In the genomic region with DNA sequence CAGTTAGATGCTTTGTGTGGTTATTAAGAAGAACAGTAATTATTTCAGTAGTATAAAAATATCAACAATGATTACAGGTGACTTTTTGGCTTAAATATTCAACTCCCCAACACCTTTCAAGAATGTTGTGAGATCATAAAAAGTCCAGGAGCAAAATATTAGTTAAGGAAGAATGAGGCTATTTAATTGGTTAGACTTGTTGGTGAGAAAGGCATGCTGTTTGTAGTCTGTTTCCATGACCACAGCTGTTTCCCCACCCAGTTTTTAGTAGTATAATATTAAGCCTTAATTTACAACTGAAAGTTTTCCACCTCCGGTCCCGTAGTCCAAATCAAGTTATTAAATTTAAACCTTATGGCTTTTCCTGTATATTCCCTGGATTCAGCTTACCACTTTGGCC, we compare ENCODE assay signal across 19 cellular contexts.
DNase-seq lines count a peak whose midpoint lies in the region; ATAC-seq and TF ChIP-seq lines count a peak whose summit lies in the region.
"Had no signal": no experiment of that assay in that cellular context is flagged by ENCODE, and none has a peak within 500 bp of the region (broad histone marks: within the 10 kb centered on the region; RNA-seq: fewer than 3 reads in every experiment).

No MANE protein-coding gene starts in this region.

- H3K27me3 Mint-ChIP-seq in CD4-positive, alpha-beta T cell = no peaks in the 10 kb centered on the region
- no peaks in the 10 kb centered on the region for H3K27me3 Mint-ChIP-seq in activated naive CD8-positive, alpha-beta T cell treated with anti-CD3 and anti-CD28 coated beads, Interleukin-2, amount 50 U/mL, for 24 hours
- peaks cover 15% of the 10 kb centered on the region for H3K27me3 Mint-ChIP-seq in nephron (ENCODE audit: low read depth)

- no peaks in the 10 kb centered on the region for H3K27me3 ChIP-seq in CD4-positive, alpha-beta T cell (ENCODE audit: control insufficient read depth, insufficient read depth, low read length)
- H3K27me3 ChIP-seq in Loucy (ENCODE audit: insufficient read depth, low read length, poor library complexity, severe bottlenecking) (no peaks in the 10 kb centered on the region), vagina (no peaks in the 10 kb centered on the region)
- H3K27me3 ChIP-seq: BE2C, foreskin keratinocyte had no signal

- peak overlapping the region; percentile 97 for H3K27ac Mint-ChIP-seq in CD4-positive, alpha-beta T cell
- H3K27ac Mint-ChIP-seq in activated naive CD8-positive, alpha-beta T cell treated with anti-CD3 and anti-CD28 coated beads, Interleukin-2, amount 50 U/mL, for 24 hours = peak overlapping the region; percentile 91
- H3K27ac Mint-ChIP-seq in nephron = peak overlapping the region; percentile 14 to 88 (median 37)

- H4K20me1 ChIP-seq in Loucy (ENCODE audit: insufficient read depth, low read length, poor library complexity, severe bottlenecking) = no peaks in the 10 kb centered on the region

- H3K4me3 ChIP-seq in Loucy (ENCODE audit: low read length, poor library complexity, severe bottlenecking) (peak overlapping the region; percentile 31), vagina (no peak overlapping the region)
- H3K4me3 ChIP-seq: smooth muscle cell had no signal

- TF ChIP-seq POLR2A in vagina (IDR thresholded peaks at IDR 0.05) = no peak

- no peaks in the 10 kb centered on the region for H3K9me3 ChIP-seq in CD4-positive, alpha-beta T cell (ENCODE audit: control insufficient read depth, low read length)
- H3K9me3 ChIP-seq in Loucy (ENCODE audit: insufficient read depth, low read depth, low read length) = no peaks in the 10 kb centered on the region
- no peaks in the 10 kb centered on the region for H3K9me3 ChIP-seq in vagina
- H3K9me3 ChIP-seq: BE2C had no signal

- peaks cover 77% of the 10 kb centered on the region for H3K4me1 ChIP-seq in Loucy (ENCODE audit: insufficient read depth, low read length, poor library complexity, severe bottlenecking)
- H3K4me1 ChIP-seq in vagina = peaks cover 18% of the 10 kb centered on the region
- H3K4me1 ChIP-seq: BE2C, foreskin keratinocyte had no signal

- CTCF ChIA-PET in CD4-positive, alpha-beta T cell (lab: Charles Lee) = interaction anchor here (1.2 to 9.4 kb wide), 3 partner anchors 14 to 38 kb away, joined by 3 to 107 read pairs (median 13); no protein-coding TSS in a partner anchor

- POLR2A ChIA-PET in CD4-positive, alpha-beta T cell (lab: Charles Lee) = interaction anchor here (1.2 to 12.9 kb wide), 15 partner anchors 9 to 132 kb away, joined by 3 to 1077 read pairs (median 9); a partner anchor contains a TSS

- intact Hi-C loops in CD4-positive, alpha-beta T cell (cut with DNase I, micrococcal nuclease) = loop anchor here in 1 of 2 experiments (1.0 kb wide), 1 partner anchor 12 kb away; no protein-coding TSS in a partner anchor
- intact Hi-C loops in vagina (cut with DNase I) = no loop called here

- H3K79me2 ChIP-seq in Loucy (ENCODE audit: insufficient read depth, low read length) = peaks cover 15% of the 10 kb centered on the region

- no peaks in the 10 kb centered on the region for H3K36me3 ChIP-seq in Loucy (ENCODE audit: insufficient read depth, low read length)
- H3K36me3 ChIP-seq in vagina = no peaks in the 10 kb centered on the region
- H3K36me3 ChIP-seq: BE2C had no signal

- H3K9me2 ChIP-seq in Loucy (replicated peaks; ENCODE audit: low read depth, low read length) = no peaks in the 10 kb centered on the region

- no peaks in the 10 kb centered on the region for H3K36me3 Mint-ChIP-seq in CD4-positive, alpha-beta T cell (ENCODE audit: low read depth)
- H3K36me3 Mint-ChIP-seq in activated naive CD8-positive, alpha-beta T cell treated with anti-CD3 and anti-CD28 coated beads, Interleukin-2, amount 50 U/mL, for 24 hours (ENCODE audit: low read depth) = no peaks in the 10 kb centered on the region
- H3K36me3 Mint-ChIP-seq in nephron (ENCODE audit: low read depth) = no peaks in the 10 kb centered on the region

- no peak for TF ChIP-seq CTCF in CD4-positive, alpha-beta T cell (IDR thresholded peaks at IDR 0.05)
- no peak for TF ChIP-seq CTCF in Loucy (conservative IDR thresholded peaks at IDR 0.05; ENCODE audit: low read length)
- TF ChIP-seq CTCF in nephron (IDR thresholded peaks at IDR 0.05; ENCODE audit: unreplicated experiment in 3 of 3) = no peak
- TF ChIP-seq CTCF in vagina (IDR thresholded peaks at IDR 0.05) = no peak

- peak overlapping the region; percentile 50 for H2AFZ ChIP-seq in Loucy (ENCODE audit: low read length)

- H3K27ac ChIP-seq in CD4-positive, alpha-beta T cell (ENCODE audit: low read depth, low read length) = peak overlapping the region; percentile 89
- H3K27ac ChIP-seq in vagina = no peak overlapping the region
- H3K27ac ChIP-seq: foreskin keratinocyte, KMS-11 had no signal

- H3K4me1 Mint-ChIP-seq in CD4-positive, alpha-beta T cell (ENCODE audit: low read depth) = peaks cover 99% of the 10 kb centered on the region
- peaks cover 96% of the 10 kb centered on the region for H3K4me1 Mint-ChIP-seq in activated naive CD8-positive, alpha-beta T cell treated with anti-CD3 and anti-CD28 coated beads, Interleukin-2, amount 50 U/mL, for 24 hours
- peaks cover 90% of the 10 kb centered on the region for H3K4me1 Mint-ChIP-seq in nephron

- H3K4me2 ChIP-seq in Loucy (ENCODE audit: low read depth, low read length, poor library complexity, severe bottlenecking) = peak overlapping the region; percentile 71
- H3K4me2 ChIP-seq: KMS-11, smooth muscle cell had no signal

- DNase-seq in CD4-positive, alpha-beta T cell = no peak
- no peak for DNase-seq in activated naive CD8-positive, alpha-beta T cell treated with anti-CD3 and anti-CD28 coated beads, Interleukin-2, amount 50 U/mL, for 24 hours
- no peak for DNase-seq in HCEC 1CT
- no peak for DNase-seq in vagina (ENCODE audit: extremely low spot score in 2 of 2)
- DNase-seq: activated gamma-delta T cell, BE2C, foreskin keratinocyte, mammary epithelial cell, NCI-H1436 treated with DMSO at 0.1 percent for 48 hours, NCI-H510A treated with DMSO at 0.1 percent for 48 hours, occipital lobe, PC-3 had no signal

- peak overlapping the region; percentile 21 for H3K9ac ChIP-seq in Loucy (ENCODE audit: low read depth, low read length, poor library complexity, severe bottlenecking)
- H3K9ac ChIP-seq: KMS-11 had no signal

- H3K9me3 Mint-ChIP-seq in CD4-positive, alpha-beta T cell = no peaks in the 10 kb centered on the region
- H3K9me3 Mint-ChIP-seq in activated naive CD8-positive, alpha-beta T cell treated with anti-CD3 and anti-CD28 coated beads, Interleukin-2, amount 50 U/mL, for 24 hours = no peaks in the 10 kb centered on the region
- H3K9me3 Mint-ChIP-seq in nephron = no peaks in the 10 kb centered on the region

- H3K4me3 Mint-ChIP-seq in CD4-positive, alpha-beta T cell = peak overlapping the region; percentile 86
- H3K4me3 Mint-ChIP-seq in activated naive CD8-positive, alpha-beta T cell treated with anti-CD3 and anti-CD28 coated beads, Interleukin-2, amount 50 U/mL, for 24 hours = peak overlapping the region; percentile 80
- H3K4me3 Mint-ChIP-seq in nephron = no peak overlapping the region

- peaks cover 6% of the 10 kb centered on the region; the same call in 1 of the 2 replicates for H3F3A ChIP-seq in Loucy (ENCODE audit: low read depth)

- no peak for ATAC-seq in CD4-positive, alpha-beta T cell (ENCODE audit: poor library complexity)
- no peak for ATAC-seq in activated naive CD8-positive, alpha-beta T cell treated with anti-CD3 and anti-CD28 coated beads, Interleukin-2, amount 50 U/mL, for 24 hours
- ATAC-seq in HG02759 (IDR thresholded peaks at IDR 0.05; ENCODE audit: unreplicated experiment) (no peak), GM19328 (IDR thresholded peaks at IDR 0.05; ENCODE audit: unreplicated experiment) (no peak)
- ATAC-seq: foreskin keratinocyte, HCT116, PC-3 had no signal

Comparison
In these comparisons a context has a peak if more than half of its experiments do, and no peak if none do; other contexts are left out.
1. H3K27ac Mint-ChIP-seq: peak in every context shown above with its lines; median percentile 97 in CD4-positive, alpha-beta T cell; 91 in activated naive CD8-positive, alpha-beta T cell treated with anti-CD3 and anti-CD28 coated beads, Interleukin-2, amount 50 U/mL, for 24 hours; 37 in nephron.
2. H3K4me3 Mint-ChIP-seq: peak in CD4-positive, alpha-beta T cell (single experiment) and activated naive CD8-positive, alpha-beta T cell treated with anti-CD3 and anti-CD28 coated beads, Interleukin-2, amount 50 U/mL, for 24 hours (single experiment); none in nephron (0 of 3).